14 cellular contexts compared by ENCODE assay signal in genomic region chr2:8627019-8627691, GRCh38. TPM values are rescaled to one million over a fixed set of nuclear protein-coding genes. Genes with fewer than 3 reads are reported as not detected.
DNase-seq lines count a peak whose midpoint lies in the region; ATAC-seq, FAIRE-seq and TF ChIP-seq lines count a peak whose summit lies in the region.
"Had no signal": no experiment of that assay in that cellular context is flagged by ENCODE, and none has a peak within 500 bp of the region (broad histone marks: within the 10 kb centered on the region; RNA-seq: fewer than 3 reads in every experiment).

No MANE protein-coding gene starts in this region.

- H3K4me1 Mint-ChIP-seq in H9, result peaks cover 17 to 28% of the 10 kb centered on the region in 2 experiments
- H3K4me1 Mint-ChIP-seq in WTC11, result peaks cover 11% of the 10 kb centered on the region
- peaks cover 69% of the 10 kb centered on the region for H3K4me1 Mint-ChIP-seq in nephron progenitor cell

- no peak overlapping the region for H2BK120ac ChIP-seq in H9 (ENCODE audit: low read depth, low read length, poor library complexity, severe bottlenecking)

- no peaks in the 10 kb centered on the region for H3K79me1 ChIP-seq in H9 (ENCODE audit: insufficient read depth, low read depth, low read length, poor library complexity, severe bottlenecking)

- POLR2A ChIA-PET in WTC11 (lab: Charles Lee), result no interaction called here

- H3K27ac Mint-ChIP-seq in H9 (no peak overlapping the region), WTC11 (no peak overlapping the region), nephron progenitor cell (peak overlapping the region; percentile 55)
- H3K27ac Mint-ChIP-seq: IgD-negative memory B cell; naive thymus-derived CD4-positive, alpha-beta T cell had no signal

- H3K23ac ChIP-seq in H9 (ENCODE audit: insufficient read length, low read depth, low read length), result no peak overlapping the region

- H2BK15ac ChIP-seq in H9 (ENCODE audit: low read depth, low read length), result no peak overlapping the region

- no peaks in the 10 kb centered on the region for H3K4me1 ChIP-seq in H9 (ENCODE audit: insufficient read depth, low read length)

- no peak overlapping the region for H3K4ac ChIP-seq in H9 (ENCODE audit: low read depth, low read length)

- H3K36me3 Mint-ChIP-seq in H9 (ENCODE audit: insufficient read depth in 1 of 3, low read depth in 3 of 3), result no peaks in the 10 kb centered on the region; a peak in 1 of 7 replicates
- H3K36me3 Mint-ChIP-seq in WTC11, result no peaks in the 10 kb centered on the region
- no peaks in the 10 kb centered on the region for H3K36me3 Mint-ChIP-seq in nephron progenitor cell (ENCODE audit: low read depth)
- H3K36me3 Mint-ChIP-seq: naive thymus-derived CD4-positive, alpha-beta T cell had no signal

- ATAC-seq in WTC11, result no peak; the same call in 1 of the 2 replicates
- ATAC-seq: Right ventricle myocardium inferior had no signal

- H2BK20ac ChIP-seq in H9 (ENCODE audit: low read depth, low read length, poor library complexity, severe bottlenecking), result no peak overlapping the region

- FAIRE-seq in HTR-8/SVneo (lab: Jason Lieb, UNC), result no peak

- no peak overlapping the region for H3K9ac ChIP-seq in H9 (ENCODE audit: extremely low read depth, insufficient read length, low read length)

- no peaks in the 10 kb centered on the region for H4K20me1 ChIP-seq in H9 (ENCODE audit: control insufficient read depth, insufficient read depth, insufficient read length)

- H3K27me3 ChIP-seq in H9 (ENCODE audit: insufficient read depth, low read length), result no peaks in the 10 kb centered on the region
- H3K27me3 ChIP-seq: dorsolateral prefrontal cortex had no signal

- TF ChIP-seq CTCF in H9 (conservative IDR thresholded peaks at IDR 0.05), result no peak
- no peak for TF ChIP-seq CTCF in WTC11 (IDR thresholded peaks at IDR 0.05)
- TF ChIP-seq CTCF in nephron progenitor cell (IDR thresholded peaks at IDR 0.05), result no peak

- DNase-seq in H9, result no peak
- peak; percentile 37 for DNase-seq in NCI-H1436 (lab: John Stamatoyannopoulos, UW)
- no peak for DNase-seq in WTC11 (ENCODE audit: low spot score)
- DNase-seq in nephron progenitor cell, result no peak
- no peak for DNase-seq in activated CD4-positive, alpha-beta T cell treated with anti-CD3 and anti-CD28 coated beads for 48 hours
- no peak for DNase-seq in HTR-8/SVneo (ENCODE audit: insufficient read length, low spot score)
- DNase-seq in C1 segment of cervical spinal cord (lab: John Stamatoyannopoulos, UW), result no peak
- DNase-seq: activated CD8-positive, alpha-beta memory T cell treated with anti-CD3 and anti-CD28 coated beads, Interleukin-2, amount 50 U/mL, for 48 hours; COR-L47; naive thymus-derived CD4-positive, alpha-beta T cell; NCI-H226 had no signal

- CTCF ChIA-PET in WTC11 (lab: Charles Lee), result no interaction called here

- H3K18ac ChIP-seq in H9 (ENCODE audit: insufficient read length, low read depth, low read length), result no peak overlapping the region

- H3K9me3 Mint-ChIP-seq in H9 (no peaks in the 10 kb centered on the region; a peak in 1 of 5 replicates), WTC11 (no peaks in the 10 kb centered on the region), nephron progenitor cell (no peaks in the 10 kb centered on the region)
- H3K9me3 Mint-ChIP-seq: IgD-negative memory B cell had no signal

- no CpG with 5 or more reads among the region's 20 CpGs for WGBS in H9 (ENCODE audit: extremely low coverage, insufficient read length, low lambda C conversion rate)

- peak overlapping the region; percentile 53; the same call in 1 of the 2 replicates for H3K14ac ChIP-seq in H9 (ENCODE audit: insufficient read depth, low read length)

- no peak overlapping the region for H2AK5ac ChIP-seq in H9 (ENCODE audit: insufficient read length, low read length)

- H3K27ac ChIP-seq in H9 (ENCODE audit: insufficient read length, low read depth, low read length), result no peak overlapping the region
- H3K27ac ChIP-seq: dorsolateral prefrontal cortex had no signal

- no peak overlapping the region for H3K4me2 ChIP-seq in H9 (ENCODE audit: insufficient read depth, insufficient read length, low read length)

- H2BK5ac ChIP-seq in H9 (ENCODE audit: insufficient read length, low read length), result no peak overlapping the region

- no peak overlapping the region for H2AFZ ChIP-seq in H9 (ENCODE audit: low read length)

- H2BK12ac ChIP-seq in H9 (ENCODE audit: insufficient read length, low read depth, low read length), result no peak overlapping the region

- H3K4me3 Mint-ChIP-seq in H9 (no peak overlapping the region), WTC11 (no peak overlapping the region), nephron progenitor cell (no peak overlapping the region)
- H3K4me3 Mint-ChIP-seq: IgD-negative memory B cell; naive thymus-derived CD4-positive, alpha-beta T cell had no signal

- H3K9me3 ChIP-seq in H9 (ENCODE audit: control insufficient read depth, low read depth, low read length), result no peaks in the 10 kb centered on the region

- H3T11ph ChIP-seq in H9 (ENCODE audit: low read length), result no peak overlapping the region

- H4K8ac ChIP-seq in H9 (replicated peaks; ENCODE audit: insufficient read length, low read depth, low read length), result no peak overlapping the region

- no peaks in the 10 kb centered on the region for H3K79me2 ChIP-seq in H9 (ENCODE audit: insufficient read depth, low read length)

- no peaks in the 10 kb centered on the region for H3K23me2 ChIP-seq in H9 (ENCODE audit: insufficient read length, low read depth, low read length, poor library complexity, severe bottlenecking)

- no peak overlapping the region for H3K56ac ChIP-seq in H9 (ENCODE audit: insufficient read length, low read depth, low read length)

- H4K5ac ChIP-seq in H9 (ENCODE audit: insufficient read length, low read depth, low read length), result no peak overlapping the region

- no peak overlapping the region for H4K91ac ChIP-seq in H9 (ENCODE audit: insufficient read length, low read depth, low read length)

- peaks cover 2% of the 10 kb centered on the region for H3K27me3 Mint-ChIP-seq in H9 (ENCODE audit: low read depth)
- no peaks in the 10 kb centered on the region for H3K27me3 Mint-ChIP-seq in WTC11 (ENCODE audit: low read depth)
- peaks cover 10% of the 10 kb centered on the region for H3K27me3 Mint-ChIP-seq in nephron progenitor cell (ENCODE audit: low read depth, poor library complexity)

TF ChIP-seq in WTC11, 78 proteins besides CTCF, POLR2A, EP300 and RAD21:
- TF ChIP-seq GABPB1 (CRISPR knock-in tag; IDR thresholded peaks at IDR 0.05), result peak; percentile 82
- no peak for TF ChIP-seq SMAD4 (CRISPR knock-in tag; IDR thresholded peaks at IDR 0.05)
- no peak for TF ChIP-seq NFYB (CRISPR knock-in tag; conservative IDR thresholded peaks at IDR 0.05; ENCODE audit: low read depth)

RNA-seq across cellular contexts. Expression of gene ID2, which starts 54.7 kb away (rescaled TPM):
- 48.0 and 48.6 TPM in 2 replicates for total RNA-seq in H9 (2021)
- 38.6 to 55.0 TPM (median 47.0 TPM) in 3 replicates for total RNA-seq in WTC11 (2021)
